Comparison of ENCODE assay signal across 8 cellular contexts in genomic region chr10:8050561-8051108, GRCh38. TPM values are rescaled to one million over a fixed set of nuclear protein-coding genes. Genes with fewer than 3 reads are reported as not detected.
DNase-seq lines count a peak whose midpoint lies in the region; ATAC-seq and TF ChIP-seq lines count a peak whose summit lies in the region.

No MANE protein-coding gene starts in this region.

- H3K9me3 Mint-ChIP-seq in central memory CD8-positive, alpha-beta T cell = no peaks in the 10 kb centered on the region
- H3K9me3 Mint-ChIP-seq in mesothelial cell of epicardium = no peaks in the 10 kb centered on the region

- H3K36me3 Mint-ChIP-seq in central memory CD8-positive, alpha-beta T cell (ENCODE audit: insufficient read depth) = peaks cover 42% of the 10 kb centered on the region
- H3K36me3 Mint-ChIP-seq in mesothelial cell of epicardium = no peaks in the 10 kb centered on the region

- CTCF ChIA-PET in AG04450 (lab: Charles Lee) = interaction anchor here (0.6 kb wide), 1 partner anchor 783 kb away, joined by 3 read pairs; no protein-coding TSS in a partner anchor

- peaks cover 2% of the 10 kb centered on the region; the same call in 1 of the 2 replicates for H3K9me3 ChIP-seq in AG04450 (ENCODE audit: control insufficient read depth, insufficient read depth, low read length)

- H3K4me3 Mint-ChIP-seq in central memory CD8-positive, alpha-beta T cell = peak overlapping the region; percentile 70
- peak overlapping the region; percentile 88 for H3K4me3 Mint-ChIP-seq in mesothelial cell of epicardium

- ATAC-seq in central memory CD8-positive, alpha-beta T cell (replicated peaks; ENCODE audit: extremely low read depth, poor library complexity, severe bottlenecking) = no peak
- ATAC-seq in HG03159 (IDR thresholded peaks at IDR 0.05; ENCODE audit: unreplicated experiment) = no peak

- peaks cover 72% of the 10 kb centered on the region for H3K4me1 Mint-ChIP-seq in central memory CD8-positive, alpha-beta T cell
- peaks cover 52% of the 10 kb centered on the region for H3K4me1 Mint-ChIP-seq in mesothelial cell of epicardium

- in situ Hi-C loops in G401 (cut with HindIII; ENCODE audit: low sequenced_read_pairs) = no loop called here

- peak overlapping the region; percentile 10; the same call in 1 of the 2 replicates for H3K4me3 ChIP-seq in AG04450 (ENCODE audit: low read depth, low read length)

- no peak for TF ChIP-seq CTCF in AG04450 (IDR thresholded peaks at IDR 0.05; ENCODE audit: low read depth, low read length)
- no peak for TF ChIP-seq CTCF in mesothelial cell of epicardium (IDR thresholded peaks at IDR 0.05; ENCODE audit: unreplicated experiment)

- no peak overlapping the region for H3K27ac ChIP-seq in AG04450 (ENCODE audit: low read depth, low read length)

- POLR2A ChIA-PET in AG04450 (lab: Yijun Ruan, JAX) = no interaction called here

- H3K27me3 ChIP-seq in AG04450 (ENCODE audit: control insufficient read depth, insufficient read depth, low read length) = peaks cover 89% of the 10 kb centered on the region

- H3K27ac Mint-ChIP-seq in central memory CD8-positive, alpha-beta T cell (ENCODE audit: low read depth) = peak overlapping the region; percentile 79
- peak overlapping the region; percentile 89 for H3K27ac Mint-ChIP-seq in mesothelial cell of epicardium

- DNase-seq in AG04450 (ENCODE audit: low read depth, low spot score) (no peak), HT-29 (ENCODE audit: low spot score) (peak; percentile 82), mesothelial cell of epicardium (ENCODE audit: low spot score in 2 of 2, unreplicated experiment in 2 of 2) (peak in 1 of 2 experiments; percentile 71), NCI-H2171 (lab: John Stamatoyannopoulos, UW) (no peak), G401 (ENCODE audit: low spot score) (no peak), NK-92 (lab: John Stamatoyannopoulos, UW; ENCODE audit: unreplicated experiment) (no peak)
- no peak for DNase-seq in central memory CD8-positive, alpha-beta T cell (ENCODE audit: low spot score in 2 of 2)

- peaks cover 56% of the 10 kb centered on the region for H3K27me3 Mint-ChIP-seq in central memory CD8-positive, alpha-beta T cell
- peaks cover 50% of the 10 kb centered on the region for H3K27me3 Mint-ChIP-seq in mesothelial cell of epicardium (ENCODE audit: low read depth)

RNA-seq across cellular contexts. Expression of gene GATA3, which starts 3.9 kb away (rescaled TPM):
- polyA plus RNA-seq in AG04450 (2011; rRNA removed) = 0.05 TPM in 1 of 2 replicates, not detected in the other
- polyA minus RNA-seq in AG04450 (2011; rRNA and poly(A)+ RNA removed) = not detected in 2 replicates
- 0.86 and 1.4 TPM in 2 replicates for total RNA-seq in HT-29 (2014; rRNA removed; shearing (Covaris generic))
- total RNA-seq in mesothelial cell of epicardium = 59.6 to 67.4 TPM (median 63.6 TPM) in 3 replicates
- total RNA-seq in G401 (2014; rRNA removed; shearing (Covaris generic)) = not detected in 2 replicates

Comparison
In these comparisons a context has a peak if more than half of its experiments do, and no peak if none do; other contexts are left out.
1. RNA of gene GATA3, which starts 3.9 kb away (total RNA-seq): 59.6 to 67.4 TPM in mesothelial cell of epicardium; 0.86 to 1.4 TPM in HT-29 and not detected in G401; every median in the first group is over 10 times any median in the second.